Comparison of ENCODE assay signal across 1 cellular context in genomic region chr6:36133912-36134311, GRCh38.
TF ChIP-seq lines count a peak whose summit lies in the region.

No MANE protein-coding gene starts in this region.

TF ChIP-seq in GM12878, 131 proteins besides CTCF, POLR2A, EP300 and RAD21:
- TF ChIP-seq TARDBP (IDR thresholded peaks at IDR 0.05; ENCODE audit: borderline replicate concordance) (no peak), PKNOX1 (IDR thresholded peaks at IDR 0.05) (no peak), IKZF1 (conservative IDR thresholded peaks at IDR 0.05) (no peak), HCFC1 (IDR thresholded peaks at IDR 0.05; ENCODE audit: low read length) (no peak), PRDM15 (CRISPR knock-in tag; IDR thresholded peaks at IDR 0.05) (no peak), RELA (IDR thresholded peaks at IDR 0.05; ENCODE audit: borderline replicate concordance, partially characterized antibody) (no peak), SREBF2 (IDR thresholded peaks at IDR 0.05; ENCODE audit: low read length) (no peak), NKRF (conservative IDR thresholded peaks at IDR 0.05) (no peak), ETV6 (conservative IDR thresholded peaks at IDR 0.05 in 1 of 2, IDR thresholded peaks at IDR 0.05 in 1 of 2; ENCODE audit: borderline replicate concordance in 1 of 2, low read depth in 1 of 2) (no peak)
TF ChIP-seq in GM12878: peak in this region for 0.
